Comparison of ENCODE assay signal across 12 cellular contexts in the genomic region with DNA sequence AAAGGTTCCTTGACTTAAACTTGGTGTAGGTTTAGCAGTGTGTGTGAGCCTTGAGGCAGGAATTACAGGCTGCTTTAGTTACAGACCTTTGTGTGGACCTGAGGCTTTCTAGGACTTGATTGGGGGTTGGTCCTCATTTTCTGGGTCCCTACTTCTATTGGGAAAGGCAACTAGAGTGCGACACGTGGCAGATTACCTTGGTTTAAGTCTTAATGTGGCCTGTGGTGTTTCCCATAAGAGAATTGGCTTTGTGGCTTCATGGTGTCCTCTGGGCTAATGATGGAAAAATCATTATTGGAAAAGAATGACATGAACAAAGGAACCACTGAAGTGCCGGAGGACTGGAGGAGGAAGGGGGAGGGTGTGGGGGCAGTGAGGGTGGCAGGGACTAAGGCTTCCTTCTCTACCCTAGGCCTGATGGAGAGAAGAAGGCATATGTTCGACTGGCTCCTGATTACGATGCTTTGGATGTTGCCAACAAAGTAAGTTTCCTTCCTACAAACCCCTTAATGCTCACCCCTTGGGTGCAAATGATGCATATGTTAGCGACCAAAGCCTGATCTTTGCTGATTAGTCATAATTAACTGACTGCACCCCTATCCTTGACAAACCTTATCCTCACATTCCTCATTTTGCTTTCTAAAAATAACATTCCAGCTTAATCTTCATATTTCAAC. TPM values are rescaled to one million over a fixed set of nuclear protein-coding genes. Genes with fewer than 3 reads are reported as not detected.
DNase-seq lines count a peak whose midpoint lies in the region; ATAC-seq and TF ChIP-seq lines count a peak whose summit lies in the region.
"Had no signal": no experiment of that assay in that cellular context is flagged by ENCODE, and none has a peak within 500 bp of the region (broad histone marks: within the 10 kb centered on the region; RNA-seq: fewer than 3 reads in every experiment).

No MANE protein-coding gene starts in this region.

- no peaks in the 10 kb centered on the region for H3K27me3 ChIP-seq in CD4-positive, alpha-beta T cell (ENCODE audit: control insufficient read depth, insufficient read depth, low read length)
- no peaks in the 10 kb centered on the region for H3K27me3 ChIP-seq in vagina
- H3K27me3 ChIP-seq: uterus had no signal

- H3K4me1 ChIP-seq in vagina: peaks cover 58% of the 10 kb centered on the region

- H3K27me3 Mint-ChIP-seq in CD4-positive, alpha-beta T cell: peaks cover 8% of the 10 kb centered on the region
- peaks cover 7% of the 10 kb centered on the region for H3K27me3 Mint-ChIP-seq in activated T-helper 1 cell treated with anti-CD3 and anti-CD28 coated beads, Interleukin-12 subunit alpha, Interleukin-12 subunit beta, Interleukin-2, Interleukin-4 antibody, amounts not matched to agents 30 ng/mL and 10 ng/mL and 1 ng/mL, durations not matched to agents 14 hours and 24 hours and 36 hours (ENCODE audit: insufficient read depth)
- no peaks in the 10 kb centered on the region for H3K27me3 Mint-ChIP-seq in naive B cell

- peaks cover 66% of the 10 kb centered on the region for H3K36me3 Mint-ChIP-seq in CD4-positive, alpha-beta T cell (ENCODE audit: low read depth)
- H3K36me3 Mint-ChIP-seq in activated T-helper 1 cell treated with anti-CD3 and anti-CD28 coated beads, Interleukin-12 subunit alpha, Interleukin-12 subunit beta, Interleukin-2, Interleukin-4 antibody, amounts not matched to agents 30 ng/mL and 10 ng/mL and 1 ng/mL, durations not matched to agents 14 hours and 24 hours and 36 hours (ENCODE audit: low read depth): peaks cover 53% of the 10 kb centered on the region
- H3K36me3 Mint-ChIP-seq in naive B cell: peaks cover 10 to 16% of the 10 kb centered on the region in 2 donors

- H3K4me3 ChIP-seq in HFF-Myc (replicated peaks; ENCODE audit: low read depth, low read length): peak overlapping the region; percentile 99
- no peak overlapping the region for H3K4me3 ChIP-seq in vagina
- H3K4me3 ChIP-seq: uterus had no signal

- no peak for DNase-seq in CD4-positive, alpha-beta T cell
- DNase-seq in HFF-Myc (ENCODE audit: extremely low read depth, low read depth) (no peak), naive B cell (no peak), vagina (ENCODE audit: extremely low spot score in 2 of 2) (no peak), NCI-H1105 (lab: John Stamatoyannopoulos, UW) (no peak), NCI-H128 (lab: John Stamatoyannopoulos, UW; ENCODE audit: unreplicated experiment) (no peak)
- no peak for DNase-seq in activated T-helper 1 cell treated with anti-CD3 and anti-CD28 coated beads, Interleukin-12 subunit alpha, Interleukin-12 subunit beta, Interleukin-2, Interleukin-4 antibody, amounts not matched to agents 30 ng/mL and 10 ng/mL and 1 ng/mL, durations not matched to agents 14 hours and 24 hours and 36 hours (ENCODE audit: low spot score)
- DNase-seq: activated effector memory CD4-positive, alpha-beta T cell treated with anti-CD3 and anti-CD28 coated beads, Interleukin-2, amount 50 U/mL, for 16 hours; NCI-H2107; uterus had no signal

- H3K27ac Mint-ChIP-seq in CD4-positive, alpha-beta T cell: peak overlapping the region; percentile 67
- peak overlapping the region; percentile 17 for H3K27ac Mint-ChIP-seq in activated T-helper 1 cell treated with anti-CD3 and anti-CD28 coated beads, Interleukin-12 subunit alpha, Interleukin-12 subunit beta, Interleukin-2, Interleukin-4 antibody, amounts not matched to agents 30 ng/mL and 10 ng/mL and 1 ng/mL, durations not matched to agents 14 hours and 24 hours and 36 hours
- H3K27ac Mint-ChIP-seq in naive B cell: peak overlapping the region in 2 of 6 donors; percentile 57 to 92

- POLR2A ChIA-PET in CD4-positive, alpha-beta T cell (lab: Charles Lee): interaction anchor here (6.5 kb wide), 1 partner anchor 228 kb away, joined by 149 read pairs; the partner anchor contains the start of gene PHF12

- H3K4me1 Mint-ChIP-seq in CD4-positive, alpha-beta T cell (ENCODE audit: low read depth): peaks cover 81% of the 10 kb centered on the region
- H3K4me1 Mint-ChIP-seq in activated T-helper 1 cell treated with anti-CD3 and anti-CD28 coated beads, Interleukin-12 subunit alpha, Interleukin-12 subunit beta, Interleukin-2, Interleukin-4 antibody, amounts not matched to agents 30 ng/mL and 10 ng/mL and 1 ng/mL, durations not matched to agents 14 hours and 24 hours and 36 hours (ENCODE audit: low read depth): peaks cover 71% of the 10 kb centered on the region
- peaks cover 59 to 74% (median 66%) of the 10 kb centered on the region in 3 donors for H3K4me1 Mint-ChIP-seq in naive B cell

- no peaks in the 10 kb centered on the region for H3K9me3 Mint-ChIP-seq in CD4-positive, alpha-beta T cell
- no peaks in the 10 kb centered on the region for H3K9me3 Mint-ChIP-seq in activated T-helper 1 cell treated with anti-CD3 and anti-CD28 coated beads, Interleukin-12 subunit alpha, Interleukin-12 subunit beta, Interleukin-2, Interleukin-4 antibody, amounts not matched to agents 30 ng/mL and 10 ng/mL and 1 ng/mL, durations not matched to agents 14 hours and 24 hours and 36 hours
- H3K9me3 Mint-ChIP-seq in naive B cell: no peaks in the 10 kb centered on the region

- no peak for TF ChIP-seq POLR2A in vagina (IDR thresholded peaks at IDR 0.05)

- no peaks in the 10 kb centered on the region for H3K9me3 ChIP-seq in CD4-positive, alpha-beta T cell (ENCODE audit: control insufficient read depth, low read length)
- no peaks in the 10 kb centered on the region for H3K9me3 ChIP-seq in vagina
- H3K9me3 ChIP-seq: uterus had no signal

- no peak for TF ChIP-seq CTCF in CD4-positive, alpha-beta T cell (IDR thresholded peaks at IDR 0.05)
- TF ChIP-seq CTCF in HFF-Myc (IDR thresholded peaks at IDR 0.05; ENCODE audit: low read depth, low read length, missing control alignments): no peak
- TF ChIP-seq CTCF in vagina (IDR thresholded peaks at IDR 0.05): no peak

- ATAC-seq in CD4-positive, alpha-beta T cell (ENCODE audit: poor library complexity): no peak
- no peak for ATAC-seq in naive B cell (ENCODE audit: low read depth in 2 of 2)
- ATAC-seq in HG03521 (IDR thresholded peaks at IDR 0.05; ENCODE audit: unreplicated experiment): no peak

- H3K4me3 Mint-ChIP-seq in CD4-positive, alpha-beta T cell: peak overlapping the region; percentile 66
- peak overlapping the region; percentile 49 for H3K4me3 Mint-ChIP-seq in activated T-helper 1 cell treated with anti-CD3 and anti-CD28 coated beads, Interleukin-12 subunit alpha, Interleukin-12 subunit beta, Interleukin-2, Interleukin-4 antibody, amounts not matched to agents 30 ng/mL and 10 ng/mL and 1 ng/mL, durations not matched to agents 14 hours and 24 hours and 36 hours
- H3K4me3 Mint-ChIP-seq in naive B cell: peak overlapping the region in 6 of 8 donors; percentile 15 to 91 (median 28)

- CTCF ChIA-PET in CD4-positive, alpha-beta T cell (lab: Charles Lee): interaction anchor here (1.4 to 10.8 kb wide), 2 partner anchors 24 to 179 kb away, joined by 3 to 373 read pairs; partner anchors contain the start of gene TRAF4

- no peak overlapping the region for H3K27ac ChIP-seq in CD4-positive, alpha-beta T cell (ENCODE audit: low read depth, low read length)
- H3K27ac ChIP-seq in vagina: no peak overlapping the region
- H3K27ac ChIP-seq: parathyroid adenoma, uterus had no signal

- intact Hi-C loops in CD4-positive, alpha-beta T cell (cut with DNase I, micrococcal nuclease): no loop called here
- intact Hi-C loops in activated T-helper 1 cell treated with anti-CD3 and anti-CD28 coated beads, Interleukin-12 subunit alpha, Interleukin-12 subunit beta, Interleukin-2, Interleukin-4 antibody, amounts not matched to agents 30 ng/mL and 10 ng/mL and 1 ng/mL, durations not matched to agents 14 hours and 24 hours and 36 hours (cut with micrococcal nuclease): no loop called here
- intact Hi-C loops in vagina (cut with DNase I): no loop called here

- H3K36me3 ChIP-seq in vagina: peaks cover 0 to 31% of the 10 kb centered on the region in 2 donors
- H3K36me3 ChIP-seq: uterus had no signal

RNA-seq across cellular contexts. Expression of gene TLCD1, which starts 2.7 kb away (rescaled TPM):
- under 1 TPM; 0.39 to 0.60 TPM for total RNA-seq in CD4-positive, alpha-beta T cell
- total RNA-seq in activated T-helper 1 cell treated with anti-CD3 and anti-CD28 coated beads, Interleukin-12 subunit alpha, Interleukin-12 subunit beta, Interleukin-2, Interleukin-4 antibody, amounts not matched to agents 30 ng/mL and 10 ng/mL and 1 ng/mL, durations not matched to agents 14 hours and 24 hours and 36 hours: 9.5 and 11.5 TPM in 2 replicates
- 1 to 10 TPM in 1 of 6 donors, under 1 TPM in 1, not detected in 4; 0.93 to 1.2 TPM for polyA plus RNA-seq in naive B cell (ENCODE audit: low read depth in 6 of 6)
- total RNA-seq in vagina: 2.9 TPM

RNA-seq across cellular contexts. Expression of gene RPL23A, which starts 3.5 kb away (rescaled TPM):
- 1,000 to 10,000 TPM; 3,393 to 3,457 TPM for total RNA-seq in CD4-positive, alpha-beta T cell
- 1,513 and 1,534 TPM in 2 replicates for total RNA-seq in activated T-helper 1 cell treated with anti-CD3 and anti-CD28 coated beads, Interleukin-12 subunit alpha, Interleukin-12 subunit beta, Interleukin-2, Interleukin-4 antibody, amounts not matched to agents 30 ng/mL and 10 ng/mL and 1 ng/mL, durations not matched to agents 14 hours and 24 hours and 36 hours
- polyA plus RNA-seq in naive B cell (ENCODE audit: low read depth in 6 of 6): 1,000 to 10,000 TPM; 5,077 to 6,780 (median 5,627) TPM
- total RNA-seq in vagina: 600 TPM

RNA-seq across cellular contexts. Expression of gene NEK8, which starts 5.3 kb away (rescaled TPM):
- total RNA-seq in CD4-positive, alpha-beta T cell: 1 to 10 TPM; 4.7 to 5.2 TPM
- 5.2 and 5.4 TPM in 2 replicates for total RNA-seq in activated T-helper 1 cell treated with anti-CD3 and anti-CD28 coated beads, Interleukin-12 subunit alpha, Interleukin-12 subunit beta, Interleukin-2, Interleukin-4 antibody, amounts not matched to agents 30 ng/mL and 10 ng/mL and 1 ng/mL, durations not matched to agents 14 hours and 24 hours and 36 hours
- polyA plus RNA-seq in naive B cell (ENCODE audit: low read depth in 6 of 6): 10 to 100 TPM; 14.5 to 26.1 (median 19.6) TPM
- total RNA-seq in vagina: 0.98 TPM

RNA-seq across cellular contexts. Expression of gene RAB34, which starts 5.6 kb away (rescaled TPM):
- total RNA-seq in CD4-positive, alpha-beta T cell: 10 to 100 TPM; 20.7 to 21.3 TPM
- total RNA-seq in activated T-helper 1 cell treated with anti-CD3 and anti-CD28 coated beads, Interleukin-12 subunit alpha, Interleukin-12 subunit beta, Interleukin-2, Interleukin-4 antibody, amounts not matched to agents 30 ng/mL and 10 ng/mL and 1 ng/mL, durations not matched to agents 14 hours and 24 hours and 36 hours: 17.6 and 18.2 TPM in 2 replicates
- 10 to 100 TPM; 11.6 to 22.6 (median 18.2) TPM for polyA plus RNA-seq in naive B cell (ENCODE audit: low read depth in 6 of 6)
- total RNA-seq in vagina: 195 TPM

RNA-seq across cellular contexts. Expression of gene PROCA1, which starts 11.6 kb away (rescaled TPM):
- total RNA-seq in CD4-positive, alpha-beta T cell: 1 to 10 TPM; 3.5 to 4.1 TPM
- 4.4 and 5.2 TPM in 2 replicates for total RNA-seq in activated T-helper 1 cell treated with anti-CD3 and anti-CD28 coated beads, Interleukin-12 subunit alpha, Interleukin-12 subunit beta, Interleukin-2, Interleukin-4 antibody, amounts not matched to agents 30 ng/mL and 10 ng/mL and 1 ng/mL, durations not matched to agents 14 hours and 24 hours and 36 hours
- polyA plus RNA-seq in naive B cell (ENCODE audit: low read depth in 6 of 6): 1 to 10 TPM in 3 of 6 donors, under 1 TPM in 2, not detected in 1; 0.29 to 2.3 (median 1.1) TPM
- 1.5 TPM for total RNA-seq in vagina
